8 cellular contexts compared by ENCODE assay signal in genomic region chr1:116910379-116911165, GRCh38.
DNase-seq lines count a peak whose midpoint lies in the region; ATAC-seq and TF ChIP-seq lines count a peak whose summit lies in the region.

No MANE protein-coding gene starts in this region.

- H3K9ac ChIP-seq in SK-N-MC (ENCODE audit: insufficient read length) = peak overlapping the region; percentile 82

- H3K27ac ChIP-seq in SK-N-MC = no peak overlapping the region

- peak overlapping the region; percentile 88 for H3K4me3 ChIP-seq in SK-N-MC
- peak overlapping the region; percentile 58 for H3K4me3 ChIP-seq in astrocyte of the spinal cord (ENCODE audit: low read depth, low read length)

- ATAC-seq in HG03457 (IDR thresholded peaks at IDR 0.05; ENCODE audit: unreplicated experiment) = no peak

- H3K36me3 ChIP-seq in SK-N-MC (ENCODE audit: insufficient read depth, low read length) = no peaks in the 10 kb centered on the region

- DNase-seq in DMS53 (lab: John Stamatoyannopoulos, UW) = peak; percentile 54
- no peak for DNase-seq in DMS53 treated with DMSO at 0.1 percent for 48 hours (lab: John Stamatoyannopoulos, UW; ENCODE audit: unreplicated experiment)
- no peak for DNase-seq in SK-N-MC (ENCODE audit: low read depth, low spot score)
- peak; percentile 28 for DNase-seq in astrocyte of the spinal cord (ENCODE audit: low read depth, low spot score)
- DNase-seq in islet precursor cell = peak; percentile 75
- peak; percentile 24 for DNase-seq in stimulated activated CD4-positive, alpha-beta T cell treated with anti-CD3 and anti-CD28 coated beads, Interleukin-2, amount 100 ng/mL, for 4 hours (ENCODE audit: low read depth)
- DNase-seq in kidney glomerular epithelial cell (lab: John Stamatoyannopoulos, UW) = no peak

- TF ChIP-seq CTCF in astrocyte of the spinal cord (IDR thresholded peaks at IDR 0.05; ENCODE audit: low read depth, low read length) = no peak

- H3K9me3 ChIP-seq in SK-N-MC (ENCODE audit: low read depth, low read length) = no peaks in the 10 kb centered on the region

- in situ Hi-C loops in astrocyte of the spinal cord (cut with HindIII; ENCODE audit: low sequenced_read_pairs) = no loop called here

Comparison
In these comparisons a context has a peak if more than half of its experiments do, and no peak if none do; other contexts are left out.
1. DNase-seq: peak in DMS53 (single experiment), astrocyte of the spinal cord (single experiment), islet precursor cell (single experiment) and stimulated activated CD4-positive, alpha-beta T cell treated with anti-CD3 and anti-CD28 coated beads, Interleukin-2, amount 100 ng/mL, for 4 hours (single experiment); none in DMS53 treated with DMSO at 0.1 percent for 48 hours (single experiment), SK-N-MC (single experiment) and kidney glomerular epithelial cell (single experiment).